In genomic region chr6:3869284-3869631, GRCh38 we compare ENCODE assay signal across 26 cellular contexts. TPM values are rescaled to one million over a fixed set of nuclear protein-coding genes. Genes with fewer than 3 reads are reported as not detected.
DNase-seq lines count a peak whose midpoint lies in the region; ATAC-seq and TF ChIP-seq lines count a peak whose summit lies in the region.
"Had no signal": no experiment of that assay in that cellular context is flagged by ENCODE, and none has a peak within 500 bp of the region (broad histone marks: within the 10 kb centered on the region; RNA-seq: fewer than 3 reads in every experiment).

No MANE protein-coding gene starts in this region.

- ATAC-seq in left cardiac atrium (no peak), T-helper 17 cell (no peak), GM19324 (IDR thresholded peaks at IDR 0.05; ENCODE audit: low FRiP score, unreplicated experiment) (no peak)

- TF ChIP-seq CTCF in right atrium auricular region (IDR thresholded peaks at IDR 0.05): no peak
- TF ChIP-seq CTCF in BE2C (IDR thresholded peaks at IDR 0.05; ENCODE audit: low read depth, low read length): no peak

- no peaks in the 10 kb centered on the region for H3K4me1 ChIP-seq in right atrium auricular region
- H3K4me1 ChIP-seq in BE2C: no peaks in the 10 kb centered on the region
- H3K4me1 ChIP-seq: BLaER1, parathyroid adenoma had no signal

- H3K4me3 Mint-ChIP-seq in T-helper 17 cell: peak overlapping the region; percentile 86
- H3K4me3 Mint-ChIP-seq: activated B cell treated with CpG ODN at 0.5 μM for 24 hours; activated naive CD8-positive, alpha-beta T cell treated with anti-CD3 and anti-CD28 coated beads for 36 hours; immature natural killer cell; nephron; stimulated activated naive CD8-positive, alpha-beta T cell treated with anti-CD3 and anti-CD28 coated beads, Interleukin-15, Interleukin-2, amounts not matched to agents 100 ng/mL and 50 ng/mL, for 24 hours had no signal

- H3K36me3 ChIP-seq in right atrium auricular region (no peaks in the 10 kb centered on the region), BE2C (no peaks in the 10 kb centered on the region)
- H3K36me3 ChIP-seq: ascending aorta, BLaER1, cardiac muscle cell, colonic mucosa, vagina had no signal

- H3K4me3 ChIP-seq in right atrium auricular region (no peak overlapping the region), BE2C (ENCODE audit: low read depth, low read length) (no peak overlapping the region)
- H3K4me3 ChIP-seq: ascending aorta, BLaER1, cardiac muscle cell, colonic mucosa, vagina had no signal

- no peaks in the 10 kb centered on the region for H3K27me3 Mint-ChIP-seq in T-helper 17 cell

- peak overlapping the region; percentile 93 for H3K27ac Mint-ChIP-seq in T-helper 17 cell
- H3K27ac Mint-ChIP-seq: activated B cell treated with CpG ODN at 0.5 μM for 24 hours; activated naive CD8-positive, alpha-beta T cell treated with anti-CD3 and anti-CD28 coated beads for 36 hours; immature natural killer cell; nephron; stimulated activated naive CD8-positive, alpha-beta T cell treated with anti-CD3 and anti-CD28 coated beads, Interleukin-15, Interleukin-2, amounts not matched to agents 100 ng/mL and 50 ng/mL, for 24 hours had no signal

- intact Hi-C loops in left cardiac atrium (cut with DNase I): no loop called here

- peak; percentile 18 for DNase-seq in right atrium auricular region (ENCODE audit: low spot score)
- no peak for DNase-seq in left cardiac atrium
- DNase-seq in T-helper 17 cell: no peak
- DNase-seq in islet precursor cell: peak; percentile 29
- no peak for DNase-seq in NCI-H2171 (lab: John Stamatoyannopoulos, UW)
- no peak for DNase-seq in BE2C
- DNase-seq in T-helper 9 cell: no peak
- DNase-seq: activated B cell treated with CpG ODN at 0.5 μM for 24 hours; activated gamma-delta T cell; activated naive CD8-positive, alpha-beta T cell treated with anti-CD3 and anti-CD28 coated beads for 36 hours; effector memory CD8-positive, alpha-beta T cell; GOT3; immature natural killer cell; mammary epithelial cell; NCI-H146; OCI-M1 had no signal

- H3K36me3 Mint-ChIP-seq in T-helper 17 cell (ENCODE audit: low read depth): peaks cover 2% of the 10 kb centered on the region
- H3K36me3 Mint-ChIP-seq: activated naive CD8-positive, alpha-beta T cell treated with anti-CD3 and anti-CD28 coated beads for 36 hours; immature natural killer cell had no signal

- H3K9me3 ChIP-seq in right atrium auricular region (no peaks in the 10 kb centered on the region), T-helper 17 cell (ENCODE audit: control insufficient read depth, low read length, poor library complexity, severe bottlenecking) (no peaks in the 10 kb centered on the region), BE2C (no peaks in the 10 kb centered on the region)
- H3K9me3 ChIP-seq: ascending aorta, BLaER1, colonic mucosa, vagina had no signal

- H3K27ac ChIP-seq in right atrium auricular region: no peak overlapping the region
- H3K27ac ChIP-seq: BLaER1, cardiac muscle cell, colonic mucosa, parathyroid adenoma had no signal

- peaks cover 32% of the 10 kb centered on the region for H3K4me1 Mint-ChIP-seq in T-helper 17 cell
- H3K4me1 Mint-ChIP-seq: activated B cell treated with CpG ODN at 0.5 μM for 24 hours, immature natural killer cell had no signal

- no peaks in the 10 kb centered on the region for H3K27me3 ChIP-seq in right atrium auricular region
- H3K27me3 ChIP-seq in BE2C: peaks cover 3% of the 10 kb centered on the region
- H3K27me3 ChIP-seq: ascending aorta, BLaER1, cardiac muscle cell, colonic mucosa, vagina had no signal

RNA-seq across cellular contexts. Expression of gene FAM50B, which starts 20.1 kb away (rescaled TPM):
- total RNA-seq in right atrium auricular region (10 to 100 TPM; 10.0 to 19.6 TPM), left cardiac atrium (10 to 100 TPM; 13.4 to 18.8 TPM), T-helper 17 cell (1 to 10 TPM; 5.0 to 5.1 TPM)
- 53.6 TPM for polyA plus RNA-seq in BE2C (2012; ENCODE audit: insufficient read depth, insufficient read length, low read depth)
- total RNA-seq: HT1080 had no signal

Comparison
In these comparisons a context has a peak if more than half of its experiments do, and no peak if none do; other contexts are left out.
1. DNase-seq: peak in right atrium auricular region (single experiment) and islet precursor cell (single experiment); none in left cardiac atrium (single experiment), T-helper 17 cell (0 of 3), NCI-H2171 (single experiment), BE2C (single experiment) and T-helper 9 cell (single experiment).